ENCODE assay signal across 8 cellular contexts in the genomic region with DNA sequence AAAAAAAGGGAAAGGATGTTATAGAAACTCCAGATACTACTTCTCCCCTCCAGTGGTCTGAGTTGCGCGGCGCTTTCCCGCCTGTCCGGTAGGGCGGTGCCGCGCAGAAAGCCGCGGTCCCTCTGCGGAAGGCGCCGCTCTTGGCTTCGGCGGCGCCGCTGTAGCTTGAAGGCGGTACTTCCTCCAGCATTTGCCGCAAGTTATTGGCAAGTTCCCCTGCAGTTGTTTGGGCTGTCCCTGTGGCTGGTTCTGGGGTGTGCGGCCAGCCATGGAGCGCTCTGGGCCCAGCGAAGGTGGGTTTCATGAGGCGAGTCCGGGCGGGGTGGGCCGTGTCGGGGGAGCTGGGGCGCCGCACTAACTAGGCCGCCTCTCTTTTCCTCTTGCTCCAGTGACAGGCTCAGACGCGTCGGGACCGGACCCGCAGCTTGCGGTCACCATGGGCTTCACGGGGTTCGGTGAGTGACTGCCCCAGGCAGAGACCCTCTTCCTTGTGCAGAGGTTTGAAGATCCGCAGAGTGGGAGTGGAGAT. TPM values are rescaled to one million over a fixed set of nuclear protein-coding genes. Genes with fewer than 3 reads are reported as not detected.
A peak's percentile ranks its signal among the peaks of the same experiment; 100 is the strongest.
DNase-seq lines count a peak whose midpoint lies in the region; ATAC-seq, FAIRE-seq and TF ChIP-seq lines count a peak whose summit lies in the region.
"Not testable (repeated sequence)": the region's sequence is repeated elsewhere in the genome, so short reads cannot be mapped to it uniquely, and the experiment has no call there.

A gene (plus strand): TSS at position 219 of the 529 bp plus-strand sequence. CDS start 50 bp downstream, at position 269.

- not testable (repeated sequence) for H3K27me3 ChIP-seq in left ventricle myocardium inferior (ENCODE audit: low read depth); psoas muscle (ENCODE audit: insufficient read depth in 3 of 3, low read length in 2 of 3)

- peak within 1 kb of the TSS; percentile 82 for H3K27ac ChIP-seq in left ventricle myocardium inferior (replicated peaks)
- peak within 1 kb of the TSS; percentile 75 for H3K27ac ChIP-seq in psoas muscle

- ATAC-seq in HG02852 (IDR thresholded peaks at IDR 0.05; ENCODE audit: unreplicated experiment), result peak; percentile 99
- ATAC-seq in psoas muscle, result peak; percentile 96 to 100 (median 99)

- H3K36me3 ChIP-seq in left ventricle myocardium inferior (peaks cover 26% of the 10 kb centered on the region), psoas muscle (ENCODE audit: insufficient read depth in 1 of 2, low read depth in 1 of 2) (peaks cover 0 to 37% of the 10 kb centered on the region in 2 donors)

- FAIRE-seq in GM12892 (lab: Jason Lieb, UNC) (peak; percentile 91), urothelium cell line (lab: Jason Lieb, UNC) (peak; percentile 40)

- not testable (repeated sequence) for H3K9me3 ChIP-seq in left ventricle myocardium inferior (replicated peaks); psoas muscle

- H3K4me1 ChIP-seq in left ventricle myocardium inferior, result peaks cover 20% of the 10 kb centered on the region
- H3K4me1 ChIP-seq in psoas muscle, result not testable (repeated sequence)

- peak; percentile 69 for TF ChIP-seq CTCF in left ventricle myocardium inferior (IDR thresholded peaks at IDR 0.05; ENCODE audit: borderline replicate concordance)
- TF ChIP-seq CTCF in psoas muscle (IDR thresholded peaks at IDR 0.05), result peak; percentile 50

- 0 to 1% (median 0%) methylated on average over 20 to 39 of the region's 39 CpGs for WGBS in psoas muscle, 3 donors

- TF ChIP-seq POLR2A in GM12892 (IDR thresholded peaks at IDR 0.05; ENCODE audit: low read depth, low read length), result peak; percentile 80

- intact Hi-C loops in T-helper 1 cell treated with Interleukin-12 subunit alpha and Interleukin-12 subunit beta and Interleukin-4 antibody, amounts not matched to agents 30 ng/mL and 1 ng/mL, for 36 hours (cut with micrococcal nuclease), result loop anchor here (1.0 to 10.0 kb wide), 5 partner anchors 8 to 1836 kb away; a partner anchor contains a TSS
- intact Hi-C loops in left ventricle myocardium inferior (cut with micrococcal nuclease); psoas muscle (cut with DNase I): not testable (repeated sequence)

- DNase-seq in GM12892 (ENCODE audit: insufficient read length) (peak; percentile 60), NCI-H146 (lab: John Stamatoyannopoulos, UW) (peak; percentile 88), amniotic epithelial cell (ENCODE audit: low read depth) (peak; percentile 88), left ventricle myocardium inferior (peak; percentile 85), psoas muscle (peak; percentile 87 to 93), urothelium cell line (ENCODE audit: low spot score) (peak; percentile 87)

- H3K4me3 ChIP-seq in left ventricle myocardium inferior, result peak within 1 kb of the TSS; percentile 98
- peak within 1 kb of the TSS; percentile 92 for H3K4me3 ChIP-seq in psoas muscle

RNA-seq across cellular contexts. Expression of the gene that starts here (rescaled TPM):
- 27.3 TPM for polyA plus RNA-seq in GM12892 (2012; ENCODE audit: missing spikeins)
- total RNA-seq in T-helper 1 cell treated with Interleukin-12 subunit alpha and Interleukin-12 subunit beta and Interleukin-4 antibody, amounts not matched to agents 30 ng/mL and 1 ng/mL, for 36 hours, result 36.2 and 42.1 TPM in 2 replicates
- total RNA-seq in left ventricle myocardium inferior (18.7 TPM), psoas muscle (10 to 100 TPM; 26.0 to 37.8 (median 31.9) TPM)
- polyA plus RNA-seq in psoas muscle, result 10 to 100 TPM; 16.3 to 20.1 (median 17.0) TPM

Comparison
In these comparisons a context has a peak if more than half of its experiments do, and no peak if none do; other contexts are left out.
1. Peak in every context shown above with its lines: DNase-seq, ATAC-seq, H3K4me3 ChIP-seq and H3K27ac ChIP-seq.